Comparison of ENCODE assay signal across 25 cellular contexts in genomic region chr3:163482695-163483094, GRCh38.
"Had no signal": no experiment of that assay in that cellular context is flagged by ENCODE, and none has a peak within 500 bp of the region (broad histone marks: within the 10 kb centered on the region; RNA-seq: fewer than 3 reads in every experiment).

No MANE protein-coding gene starts in this region.

- DNase-seq: cortex of kidney; effector CD8-positive, alpha-beta T cell; effector memory CD8-positive, alpha-beta T cell; endodermal cell; erythroblast; esophagus squamous epithelium; foreskin fibroblast; foreskin melanocyte; gastrocnemius medialis; glutamatergic neuron; head of caudate nucleus; heart right ventricle; hippocampal formation; left cardiac atrium; left lung; left ventricle myocardium superior; lower lobe of right lung; mesenchymal stem cell; mucosa of descending colon; naive B cell; naive thymus-derived CD8-positive, alpha-beta T cell had no signal

- H3K4me3 Mint-ChIP-seq: dendritic cell treated with granulocyte-macrophage colony-stimulating factor and Interleukin-4, amounts not matched to agents 40 ng/mL and 50 ng/mL, for 4 days; effector memory CD8-positive, alpha-beta T cell; endodermal cell; mesothelial cell of epicardium; naive B cell; naive thymus-derived CD8-positive, alpha-beta T cell had no signal

- H3K4me1 Mint-ChIP-seq: endodermal cell; mesothelial cell of epicardium; naive B cell; naive thymus-derived CD8-positive, alpha-beta T cell had no signal

- ATAC-seq: effector memory CD8-positive, alpha-beta T cell; esophagus mucosa; gastrocnemius medialis; heart right ventricle; left cardiac atrium; left lung; left ventricle myocardium superior; lower lobe of right lung; mucosa of descending colon; naive thymus-derived CD8-positive, alpha-beta T cell had no signal

- H3K27ac Mint-ChIP-seq: dendritic cell treated with granulocyte-macrophage colony-stimulating factor and Interleukin-4, amounts not matched to agents 40 ng/mL and 50 ng/mL, for 4 days; effector memory CD8-positive, alpha-beta T cell; endodermal cell; mesothelial cell of epicardium; naive B cell; naive thymus-derived CD8-positive, alpha-beta T cell had no signal

- H3K36me3 ChIP-seq: esophagus squamous epithelium, gastrocnemius medialis, heart right ventricle, left lung, lower lobe of right lung had no signal

- H3K27me3 Mint-ChIP-seq: dendritic cell treated with granulocyte-macrophage colony-stimulating factor and Interleukin-4, amounts not matched to agents 40 ng/mL and 50 ng/mL, for 4 days; effector memory CD8-positive, alpha-beta T cell; naive B cell; naive thymus-derived CD8-positive, alpha-beta T cell had no signal

- H3K4me3 ChIP-seq: esophagus squamous epithelium, gastrocnemius medialis, heart right ventricle, left lung, lower lobe of right lung, mucosa of descending colon had no signal

- H3K4me1 ChIP-seq: esophagus squamous epithelium, gastrocnemius medialis, heart right ventricle, left lung, lower lobe of right lung had no signal

- H3K27ac ChIP-seq: epithelial cell of prostate, esophagus squamous epithelium, gastrocnemius medialis, heart right ventricle, left lung, lower lobe of right lung had no signal

- H3K9me3 Mint-ChIP-seq: mesothelial cell of epicardium had no signal

- H3K27me3 ChIP-seq: esophagus squamous epithelium, gastrocnemius medialis, heart right ventricle, left lung had no signal

- H3K9me3 ChIP-seq: esophagus squamous epithelium, gastrocnemius medialis, lower lobe of right lung, mucosa of descending colon had no signal

- H3K36me3 Mint-ChIP-seq: mesothelial cell of epicardium; naive B cell; naive thymus-derived CD8-positive, alpha-beta T cell had no signal
